24 cellular contexts compared by ENCODE assay signal in the genomic region with DNA sequence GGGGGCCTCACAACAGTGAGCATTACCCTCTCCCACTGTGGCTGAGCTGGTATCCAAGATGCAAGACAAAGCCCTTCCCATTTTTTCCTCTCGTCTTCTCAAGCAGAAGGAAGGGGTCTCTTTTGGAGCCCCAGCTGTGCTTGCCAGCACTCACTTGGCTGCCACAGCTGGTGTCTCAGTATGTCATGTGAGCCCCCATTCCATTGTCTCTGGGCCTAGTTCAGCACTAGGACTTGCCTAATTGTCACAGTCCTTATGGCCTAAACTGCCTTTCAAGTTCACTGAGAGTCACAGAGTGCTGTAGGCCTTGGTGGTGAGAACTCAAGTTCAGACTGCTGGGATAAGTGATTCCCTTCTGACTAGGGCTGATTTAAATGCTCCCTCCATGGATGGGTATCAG.
DNase-seq lines count a peak whose midpoint lies in the region; ATAC-seq, FAIRE-seq and TF ChIP-seq lines count a peak whose summit lies in the region.
"Had no signal": no experiment of that assay in that cellular context is flagged by ENCODE, and none has a peak within 500 bp of the region (broad histone marks: within the 10 kb centered on the region; RNA-seq: fewer than 3 reads in every experiment).

No MANE protein-coding gene starts in this region.

- no peak overlapping the region for H3K4me3 ChIP-seq in SJCRH30
- H3K4me3 ChIP-seq: A549; BLaER1 treated with 17β-estradiol and CSF1 and Interleukin-3, amounts not matched to agents 10 nM and 100 nM had no signal

- TF ChIP-seq CTCF in progenitor cell of endocrine pancreas (IDR thresholded peaks at IDR 0.05; ENCODE audit: unreplicated experiment), result no peak

- H3K9me3 ChIP-seq in SJCRH30 (replicated peaks), result no peaks in the 10 kb centered on the region
- H3K9me3 ChIP-seq: A549, BE2C had no signal

- H3K27ac ChIP-seq in SJCRH30, result peak overlapping the region; percentile 77
- H3K27ac ChIP-seq: 22Rv1; A549; BLaER1 treated with 17β-estradiol and CSF1 and Interleukin-3, amounts not matched to agents 10 nM and 100 nM had no signal

- no peaks in the 10 kb centered on the region for H3K27me3 Mint-ChIP-seq in progenitor cell of endocrine pancreas

- peaks cover 41% of the 10 kb centered on the region for H3K36me3 Mint-ChIP-seq in progenitor cell of endocrine pancreas (ENCODE audit: insufficient read depth)
- H3K36me3 Mint-ChIP-seq: CD14-positive monocyte; CD8-positive, alpha-beta memory T cell had no signal

- H3K36me3 ChIP-seq in SJCRH30, result no peaks in the 10 kb centered on the region; the same call in 1 of the 2 replicates
- H3K36me3 ChIP-seq: BE2C; BLaER1 treated with 17β-estradiol and CSF1 and Interleukin-3, amounts not matched to agents 10 nM and 100 nM had no signal

- H3K27me3 ChIP-seq in SJCRH30, result no peaks in the 10 kb centered on the region
- H3K27me3 ChIP-seq: BE2C; BLaER1 treated with 17β-estradiol and CSF1 and Interleukin-3, amounts not matched to agents 10 nM and 100 nM had no signal

- FAIRE-seq in HTR-8/SVneo (lab: Jason Lieb, UNC), result peak; percentile 46
- FAIRE-seq: A549, D721Med, G401.6, GM12892, H1 had no signal

- no peak overlapping the region for H3K4me3 Mint-ChIP-seq in progenitor cell of endocrine pancreas (ENCODE audit: low read depth)
- H3K4me3 Mint-ChIP-seq: CD14-positive monocyte; CD4-positive, alpha-beta T cell; CD8-positive, alpha-beta memory T cell had no signal

- peaks cover 17% of the 10 kb centered on the region for H3K9me3 Mint-ChIP-seq in progenitor cell of endocrine pancreas (ENCODE audit: low read depth)

- H3K27ac Mint-ChIP-seq in progenitor cell of endocrine pancreas, result peak overlapping the region; percentile 73
- H3K27ac Mint-ChIP-seq: CD14-positive monocyte; CD4-positive, alpha-beta T cell had no signal

- peaks cover 6% of the 10 kb centered on the region; the same call in 1 of the 2 replicates for H3K4me1 ChIP-seq in SJCRH30
- H3K4me1 ChIP-seq: A549; BE2C; BLaER1 treated with 17β-estradiol and CSF1 and Interleukin-3, amounts not matched to agents 10 nM and 100 nM had no signal

- no peaks in the 10 kb centered on the region for H3K4me1 Mint-ChIP-seq in progenitor cell of endocrine pancreas (ENCODE audit: low read depth)
- H3K4me1 Mint-ChIP-seq: CD14-positive monocyte; CD8-positive, alpha-beta memory T cell had no signal

- DNase-seq in DMS 273 (lab: John Stamatoyannopoulos, UW; ENCODE audit: unreplicated experiment) (peak; percentile 11), DMS 273 treated with DMSO at 0.1 percent for 48 hours (lab: John Stamatoyannopoulos, UW) (no peak), HTR-8/SVneo (ENCODE audit: insufficient read length, low spot score) (no peak), SJCRH30 (peak; percentile 56 to 79), progenitor cell of endocrine pancreas (ENCODE audit: low spot score, unreplicated experiment) (no peak), NK-92 (lab: John Stamatoyannopoulos, UW; ENCODE audit: unreplicated experiment) (no peak)
- DNase-seq: ACHN; AML-193; BE2C; CD4-positive, alpha-beta T cell; CD8-positive, alpha-beta memory T cell; DMS153; DND-41; H7; HCEC 1CT had no signal

- no peak for ATAC-seq in HG03521 (IDR thresholded peaks at IDR 0.05; ENCODE audit: unreplicated experiment)
- ATAC-seq: A549 had no signal

Comparison
In these comparisons a context has a peak if more than half of its experiments do, and no peak if none do; other contexts are left out.
1. DNase-seq: peak in DMS 273 (single experiment) and SJCRH30 (2 of 2); none in DMS 273 treated with DMSO at 0.1 percent for 48 hours (single experiment), HTR-8/SVneo (single experiment), progenitor cell of endocrine pancreas (single experiment) and NK-92 (single experiment).